In genomic region chr15:98787936-98788757, GRCh38 we compare ENCODE assay signal across 13 cellular contexts.
A peak's percentile ranks its signal among the peaks of the same experiment; 100 is the strongest.
DNase-seq lines count a peak whose midpoint lies in the region; ATAC-seq and TF ChIP-seq lines count a peak whose summit lies in the region.
"Had no signal": no experiment of that assay in that cellular context is flagged by ENCODE, and none has a peak within 500 bp of the region (broad histone marks: within the 10 kb centered on the region; RNA-seq: fewer than 3 reads in every experiment).

No MANE protein-coding gene starts in this region.

- H3K27me3 ChIP-seq in SK-N-SH (ENCODE audit: insufficient read depth) (no peaks in the 10 kb centered on the region), right atrium auricular region (no peaks in the 10 kb centered on the region), stomach (no peaks in the 10 kb centered on the region)

- H3K79me2 ChIP-seq in SK-N-SH (ENCODE audit: insufficient read depth): peaks cover 60% of the 10 kb centered on the region; the same call in 1 of the 2 replicates

- H3K9me3 Mint-ChIP-seq in activated T-cell treated with anti-CD3 and anti-CD28 coated beads, Interleukin-2, amount 50 U/mL, for 72 hours: no peaks in the 10 kb centered on the region
- H3K9me3 Mint-ChIP-seq: activated CD4-positive, alpha-beta memory T cell treated with anti-CD3 and anti-CD28 coated beads for 36 hours had no signal

- H3K4me3 ChIP-seq in SK-N-SH (ENCODE audit: low read depth in 2 of 2, low read length in 1 of 2): no peak overlapping the region
- no peak overlapping the region for H3K4me3 ChIP-seq in right atrium auricular region
- no peak overlapping the region for H3K4me3 ChIP-seq in stomach

- H3K36me3 ChIP-seq in SK-N-SH (replicated peaks in 1 of 2; ENCODE audit: control insufficient read depth in 1 of 2, insufficient read depth in 2 of 2, low read length in 1 of 2) (no peaks in the 10 kb centered on the region), right atrium auricular region (no peaks in the 10 kb centered on the region), stomach (no peaks in the 10 kb centered on the region)

- DNase-seq in SK-N-SH: no peak
- peak; percentile 26 for DNase-seq in SKM-1 (lab: John Stamatoyannopoulos, UW; ENCODE audit: unreplicated experiment)
- no peak for DNase-seq in right atrium auricular region (ENCODE audit: low spot score)
- no peak for DNase-seq in stomach
- no peak for DNase-seq in HT-29 (ENCODE audit: low spot score)
- no peak for DNase-seq in activated T-cell treated with anti-CD3 and anti-CD28 coated beads, Interleukin-2, amount 50 U/mL, for 72 hours
- DNase-seq in AG08395 (ENCODE audit: low spot score): no peak
- DNase-seq: activated CD4-positive, alpha-beta memory T cell treated with anti-CD3 and anti-CD28 coated beads for 36 hours; amniotic stem cell; NCI-H2029 treated with DMSO at 0.1 percent for 48 hours; SHP77 had no signal

- H4K20me1 ChIP-seq in SK-N-SH (ENCODE audit: insufficient read depth): peaks cover 18% of the 10 kb centered on the region; the same call in 1 of the 2 replicates

- TF ChIP-seq EP300 in SK-N-SH (IDR thresholded peaks at IDR 0.05; ENCODE audit: borderline replicate concordance in 1 of 2, low read depth in 1 of 2, low read length in 1 of 2) (no peak), stomach (IDR thresholded peaks at IDR 0.05) (no peak)

- H3K27me3 Mint-ChIP-seq in activated T-cell treated with anti-CD3 and anti-CD28 coated beads, Interleukin-2, amount 50 U/mL, for 72 hours (ENCODE audit: low read depth): no peaks in the 10 kb centered on the region
- H3K27me3 Mint-ChIP-seq: activated CD4-positive, alpha-beta memory T cell treated with anti-CD3 and anti-CD28 coated beads for 36 hours had no signal

- no peak overlapping the region for H3K27ac Mint-ChIP-seq in activated T-cell treated with anti-CD3 and anti-CD28 coated beads, Interleukin-2, amount 50 U/mL, for 72 hours
- H3K27ac Mint-ChIP-seq: activated CD4-positive, alpha-beta memory T cell treated with anti-CD3 and anti-CD28 coated beads for 36 hours had no signal

- H3K4me2 ChIP-seq in SK-N-SH: no peak overlapping the region

- H3K4me1 Mint-ChIP-seq in activated T-cell treated with anti-CD3 and anti-CD28 coated beads, Interleukin-2, amount 50 U/mL, for 72 hours (ENCODE audit: low read depth): peaks cover 73% of the 10 kb centered on the region

- H3F3A ChIP-seq in SK-N-SH (replicated peaks; ENCODE audit: insufficient read depth): no peaks in the 10 kb centered on the region

- 77% methylated on average over 9 of the region's 9 CpGs for WGBS in SK-N-SH (ENCODE audit: low lambda C conversion rate)
- 59 to 73% (median 66%) methylated on average over 9 of the region's 9 CpGs for WGBS in stomach, 5 donors

- H3K4me1 ChIP-seq in SK-N-SH (ENCODE audit: control insufficient read depth in 1 of 2, insufficient read depth in 2 of 2, low read depth in 1 of 2, low read length in 1 of 2) (peaks cover 23 to 29% of the 10 kb centered on the region in 2 experiments; a peak in 2 of 4 replicates), right atrium auricular region (peaks cover 0 to 59% of the 10 kb centered on the region in 2 donors), stomach (peaks cover 40 to 83% (median 59%) of the 10 kb centered on the region in 4 donors)

- POLR2A ChIA-PET in SK-N-SH (lab: Yijun Ruan, JAX): no interaction called here

- no peak for TF ChIP-seq POLR2A in stomach (IDR thresholded peaks at IDR 0.05)

- H3K9me3 ChIP-seq in SK-N-SH (no peaks in the 10 kb centered on the region), right atrium auricular region (no peaks in the 10 kb centered on the region), stomach (no peaks in the 10 kb centered on the region)

- H2AFZ ChIP-seq in SK-N-SH (ENCODE audit: low read depth): no peak overlapping the region

- no peak for TF ChIP-seq CTCF in SK-N-SH (IDR thresholded peaks at IDR 0.05)
- TF ChIP-seq CTCF in right atrium auricular region (IDR thresholded peaks at IDR 0.05): no peak
- TF ChIP-seq CTCF in stomach (IDR thresholded peaks at IDR 0.05): no peak

- H3K9me2 ChIP-seq in SK-N-SH: no peaks in the 10 kb centered on the region

- CTCF ChIA-PET in SK-N-SH (lab: Yijun Ruan, JAX): interaction anchor here (1.2 to 11.3 kb wide), 2 partner anchors 9 to 93 kb away, joined by 3 to 77 read pairs; no protein-coding TSS in a partner anchor

- H3K27ac ChIP-seq in SK-N-SH (ENCODE audit: low read depth in 2 of 2, low read length in 1 of 2) (no peak overlapping the region), right atrium auricular region (peak overlapping the region; percentile 69 to 78), stomach (peak overlapping the region; percentile 36 to 76 (median 73))
- H3K27ac ChIP-seq: epithelial cell of prostate had no signal

- peak overlapping the region in 1 of 2 donors; percentile 14 for H3K4me3 Mint-ChIP-seq in activated T-cell treated with anti-CD3 and anti-CD28 coated beads, Interleukin-2, amount 50 U/mL, for 72 hours
- H3K4me3 Mint-ChIP-seq: activated CD4-positive, alpha-beta memory T cell treated with anti-CD3 and anti-CD28 coated beads for 36 hours had no signal

- peak; percentile 64; the same call in 2 of the 3 replicates for ATAC-seq in SK-N-SH treated with all-trans-retinoic acid at 6 μM for 48 hours
- no peak for ATAC-seq in activated T-cell treated with anti-CD3 and anti-CD28 coated beads, Interleukin-2, amount 50 U/mL, for 72 hours (replicated peaks in 1 of 2)

- no peaks in the 10 kb centered on the region for H3K36me3 Mint-ChIP-seq in activated T-cell treated with anti-CD3 and anti-CD28 coated beads, Interleukin-2, amount 50 U/mL, for 72 hours (ENCODE audit: insufficient read depth in 2 of 2)
- H3K36me3 Mint-ChIP-seq: activated CD4-positive, alpha-beta memory T cell treated with anti-CD3 and anti-CD28 coated beads for 36 hours had no signal

- H3K9ac ChIP-seq in SK-N-SH: no peak overlapping the region

- intact Hi-C loops in stomach (cut with DNase I; ENCODE audit: low total_unique reads): no loop called here

- no peak for TF ChIP-seq RAD21 in SK-N-SH (IDR thresholded peaks at IDR 0.05; ENCODE audit: low read length)

TF ChIP-seq in SK-N-SH treated with all-trans-retinoic acid at 6 μM for 48 hours, 23 proteins besides CTCF, POLR2A, EP300 and RAD21 (continues in another document):
- TF ChIP-seq POU6F1 (CRISPR knock-in tag; IDR thresholded peaks at IDR 0.05; ENCODE audit: borderline replicate concordance, low read depth) (no peak), TOX (CRISPR knock-in tag; IDR thresholded peaks at IDR 0.05; ENCODE audit: borderline replicate concordance) (no peak), ZNF565 (CRISPR knock-in tag; conservative IDR thresholded peaks at IDR 0.05; ENCODE audit: low read depth) (no peak), ZNF8 (CRISPR knock-in tag; IDR thresholded peaks at IDR 0.05) (no peak)

TF ChIP-seq in SK-N-SH, 30 proteins besides CTCF, POLR2A, EP300 and RAD21:
- no peak for TF ChIP-seq MXI1 (IDR thresholded peaks at IDR 0.05; ENCODE audit: low read depth, low read length)
- no peak for TF ChIP-seq EZH2phosphoT487 (IDR thresholded peaks at IDR 0.05; ENCODE audit: borderline replicate concordance, low read depth)
- TF ChIP-seq RCOR1 (IDR thresholded peaks at IDR 0.05; ENCODE audit: low read length): no peak
- no peak for TF ChIP-seq FOSL2 (IDR thresholded peaks at IDR 0.05; ENCODE audit: borderline replicate concordance, low read depth)
- no peak for TF ChIP-seq TAF1 (IDR thresholded peaks at IDR 0.05; ENCODE audit: borderline replicate concordance, low read depth, low read length)
- no peak for TF ChIP-seq USF1 (IDR thresholded peaks at IDR 0.05; ENCODE audit: borderline replicate concordance, low read depth)
- no peak for TF ChIP-seq ELF1 (IDR thresholded peaks at IDR 0.05)
- TF ChIP-seq GABPA (IDR thresholded peaks at IDR 0.05; ENCODE audit: low read depth): no peak
- no peak for TF ChIP-seq TEAD4 (IDR thresholded peaks at IDR 0.05; ENCODE audit: borderline replicate concordance, insufficient read depth)
- TF ChIP-seq USF2 (IDR thresholded peaks at IDR 0.05; ENCODE audit: borderline replicate concordance, low read depth, low read length): no peak
- TF ChIP-seq JUND (IDR thresholded peaks at IDR 0.05): no peak
- TF ChIP-seq PBX3 (IDR thresholded peaks at IDR 0.05): no peak
- no peak for TF ChIP-seq YY1 (IDR thresholded peaks at IDR 0.05; ENCODE audit: low read depth)
- TF ChIP-seq NRF1 (IDR thresholded peaks at IDR 0.05; ENCODE audit: low read depth, low read length): no peak
- TF ChIP-seq FOXJ3 (CRISPR knock-in tag; IDR thresholded peaks at IDR 0.05): no peak
- TF ChIP-seq MAX (IDR thresholded peaks at IDR 0.05; ENCODE audit: low read depth): no peak
TF ChIP-seq in SK-N-SH: peak in this region for 0.

Comparison
In these comparisons a context has a peak if more than half of its experiments do, and no peak if none do; other contexts are left out.
1. H3K27ac ChIP-seq: peak in right atrium auricular region (2 of 2) and stomach (5 of 5); none in SK-N-SH (0 of 2).